8 cellular contexts compared by ENCODE assay signal in the genomic region with DNA sequence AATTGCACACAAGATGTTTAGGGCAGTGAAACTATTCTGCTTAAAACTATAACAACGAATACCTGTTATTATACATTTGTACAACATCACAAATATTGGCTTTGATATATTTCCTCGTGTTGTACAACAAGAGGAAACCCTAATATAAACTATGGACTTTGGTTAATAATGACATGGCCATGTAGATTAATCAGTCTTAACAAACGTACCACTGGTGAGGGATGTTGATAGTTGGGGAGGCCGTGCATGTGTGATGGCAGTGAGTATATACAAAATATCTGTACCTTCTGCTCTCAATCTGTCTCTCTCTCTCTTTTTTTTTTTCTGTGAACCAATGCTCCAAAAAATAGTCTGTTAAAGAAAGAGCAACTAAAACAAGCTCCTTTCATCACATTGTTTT. TPM values are rescaled to one million over a fixed set of nuclear protein-coding genes. Genes with fewer than 3 reads are reported as not detected.
"Had no signal": no experiment of that assay in that cellular context is flagged by ENCODE, and none has a peak within 500 bp of the region (broad histone marks: within the 10 kb centered on the region; RNA-seq: fewer than 3 reads in every experiment).

No MANE protein-coding gene starts in this region.

- H3K4me3 ChIP-seq: GM12878 had no signal

- ATAC-seq: GM12878 had no signal

- FAIRE-seq: GM12878, GM12891, GM12892, GM18507, GM19239 had no signal

- DNase-seq: GDM1, GF-D8 had no signal

RNA-seq across cellular contexts. Expression of a gene that starts 22.2 kb away (rescaled TPM):
- total RNA-seq: G401 had no signal
